In genomic region chr13:87235621-87236020, GRCh38 we compare ENCODE assay signal across 20 cellular contexts.
A peak's percentile ranks its signal among the peaks of the same experiment; 100 is the strongest.
DNase-seq lines count a peak whose midpoint lies in the region; ATAC-seq, FAIRE-seq and TF ChIP-seq lines count a peak whose summit lies in the region.
"Had no signal": no experiment of that assay in that cellular context is flagged by ENCODE, and none has a peak within 500 bp of the region (broad histone marks: within the 10 kb centered on the region; RNA-seq: fewer than 3 reads in every experiment).

No MANE protein-coding gene starts in this region.

- H3K4ac ChIP-seq in IMR-90 (ENCODE audit: low read depth, low read length), result no peak overlapping the region

- no peak for TF ChIP-seq RAD21 in IMR-90 (IDR thresholded peaks at IDR 0.05; ENCODE audit: low read length)

- no peaks in the 10 kb centered on the region for H3K79me1 ChIP-seq in IMR-90 (ENCODE audit: low read depth in 1 of 2, low read length in 2 of 2)

- H3K27me3 Mint-ChIP-seq in astrocyte (ENCODE audit: low read depth, unreplicated experiment), result no peaks in the 10 kb centered on the region

- H3K9ac ChIP-seq in BLaER1 treated with 17β-estradiol and CSF1 and Interleukin-3, amounts not matched to agents 10 nM and 100 nM, result no peak overlapping the region
- H3K9ac ChIP-seq in IMR-90 (ENCODE audit: low read depth, low read length), result no peak overlapping the region
- H3K9ac ChIP-seq in astrocyte (ENCODE audit: low read length), result no peak overlapping the region

- peak overlapping the region; percentile 27 for H3K27ac Mint-ChIP-seq in astrocyte (ENCODE audit: unreplicated experiment)
- H3K27ac Mint-ChIP-seq: CD14-positive monocyte had no signal

- no peak overlapping the region for H2BK120ac ChIP-seq in IMR-90 (ENCODE audit: low read depth, low read length)

- H3K36me3 Mint-ChIP-seq in astrocyte (ENCODE audit: low read depth, unreplicated experiment), result no peaks in the 10 kb centered on the region
- H3K36me3 Mint-ChIP-seq: CD14-positive monocyte had no signal

- H3K9me3 Mint-ChIP-seq in astrocyte (ENCODE audit: unreplicated experiment), result peaks cover 5% of the 10 kb centered on the region

- ATAC-seq in IMR-90 (ENCODE audit: low read depth) (no peak), SK-N-SH treated with all-trans-retinoic acid at 6 μM for 48 hours (no peak), upper lobe of right lung (no peak)
- ATAC-seq: Panc1 had no signal

- peak overlapping the region in 1 of 11 experiments; percentile 40; a peak in 2 of 22 replicates for H3K27ac ChIP-seq in BLaER1 treated with 17β-estradiol and CSF1 and Interleukin-3, amounts not matched to agents 10 nM and 100 nM
- H3K27ac ChIP-seq in IMR-90 (ENCODE audit: insufficient read depth, low read length) (no peak overlapping the region), astrocyte (ENCODE audit: low read depth, low read length) (no peak overlapping the region), left ventricle myocardium inferior (replicated peaks) (no peak overlapping the region), upper lobe of right lung (no peak overlapping the region)

- no peak for TF ChIP-seq POLR2A in IMR-90 (IDR thresholded peaks at IDR 0.05; ENCODE audit: low read depth, low read length)

- no peak overlapping the region for H3K14ac ChIP-seq in IMR-90 (replicated peaks; ENCODE audit: low read depth, low read length)

- H3K36me3 ChIP-seq in BLaER1 treated with 17β-estradiol and CSF1 and Interleukin-3, amounts not matched to agents 10 nM and 100 nM, result no peaks in the 10 kb centered on the region
- H3K36me3 ChIP-seq in IMR-90 (ENCODE audit: control insufficient read depth, insufficient read depth, low read length), result no peaks in the 10 kb centered on the region
- H3K36me3 ChIP-seq in astrocyte (ENCODE audit: insufficient read depth, low read length), result no peaks in the 10 kb centered on the region
- no peaks in the 10 kb centered on the region for H3K36me3 ChIP-seq in left ventricle myocardium inferior
- H3K36me3 ChIP-seq in upper lobe of right lung, result no peaks in the 10 kb centered on the region

- H3K4me3 Mint-ChIP-seq in astrocyte (ENCODE audit: unreplicated experiment), result no peak overlapping the region
- H3K4me3 Mint-ChIP-seq: CD14-positive monocyte had no signal

- in situ Hi-C loops in IMR-90 (cut with MboI; ENCODE audit: low sequenced_read_pairs), result no loop called here

- CTCF ChIA-PET in IMR-90 (lab: Yijun Ruan, JAX), result no interaction called here

- peaks cover 0 to 5% (median 0%) of the 10 kb centered on the region in 11 experiments; a peak in 3 of 22 replicates for H3K9me3 ChIP-seq in BLaER1 treated with 17β-estradiol and CSF1 and Interleukin-3, amounts not matched to agents 10 nM and 100 nM (replicated peaks in 1 of 11)
- H3K9me3 ChIP-seq in IMR-90 (ENCODE audit: control insufficient read depth, insufficient read depth, low read length) (no peaks in the 10 kb centered on the region), astrocyte (ENCODE audit: insufficient read depth, low read depth, low read length) (no peaks in the 10 kb centered on the region), left ventricle myocardium inferior (replicated peaks) (peaks cover 7% of the 10 kb centered on the region), upper lobe of right lung (peaks cover 2% of the 10 kb centered on the region)

- H2BK20ac ChIP-seq in IMR-90 (ENCODE audit: low read depth, low read length), result no peak overlapping the region

- H3K18ac ChIP-seq in IMR-90 (ENCODE audit: low read depth, low read length), result no peak overlapping the region

- no peaks in the 10 kb centered on the region for H3K79me2 ChIP-seq in astrocyte (ENCODE audit: insufficient read depth, low read length)

- intact Hi-C loops in IMR-90 (cut with micrococcal nuclease) (no loop called here), left ventricle myocardium inferior (cut with micrococcal nuclease) (no loop called here), upper lobe of right lung (cut with DNase I) (no loop called here)

- H3K4me1 ChIP-seq in BLaER1 treated with 17β-estradiol and CSF1 and Interleukin-3, amounts not matched to agents 10 nM and 100 nM, result peaks cover 6 to 19% (median 16%) of the 10 kb centered on the region in 10 experiments; a peak in 17 of 20 replicates
- H3K4me1 ChIP-seq in IMR-90 (ENCODE audit: control insufficient read depth, insufficient read depth, low read length), result no peaks in the 10 kb centered on the region
- peaks cover 4% of the 10 kb centered on the region for H3K4me1 ChIP-seq in astrocyte (ENCODE audit: insufficient read depth, low read length)
- no peaks in the 10 kb centered on the region for H3K4me1 ChIP-seq in left ventricle myocardium inferior
- no peaks in the 10 kb centered on the region for H3K4me1 ChIP-seq in upper lobe of right lung

- no peak overlapping the region for H2AFZ ChIP-seq in IMR-90 (replicated peaks; ENCODE audit: low read length, poor library complexity)
- H2AFZ ChIP-seq in astrocyte (ENCODE audit: low read depth, low read length), result no peak overlapping the region

- no peak overlapping the region for H2BK15ac ChIP-seq in IMR-90 (ENCODE audit: low read depth, low read length)

- no peak overlapping the region for H4K91ac ChIP-seq in IMR-90 (ENCODE audit: insufficient read depth, low read depth, low read length)

- H3K9me1 ChIP-seq in IMR-90 (ENCODE audit: insufficient read depth, low read length), result 0 out of 2 replicates have a peak, but pooled peaks cover 5% of the 10 kb centered on the region

- no peak for TF ChIP-seq CTCF in IMR-90 (conservative IDR thresholded peaks at IDR 0.05; ENCODE audit: low read depth, low read length)
- no peak for TF ChIP-seq CTCF in astrocyte (IDR thresholded peaks at IDR 0.05; ENCODE audit: insufficient read depth, low read depth, low read length)
- TF ChIP-seq CTCF in left ventricle myocardium inferior (IDR thresholded peaks at IDR 0.05; ENCODE audit: borderline replicate concordance), result no peak
- TF ChIP-seq CTCF in upper lobe of right lung (IDR thresholded peaks at IDR 0.05), result no peak

- H3K4me1 Mint-ChIP-seq in astrocyte (ENCODE audit: low read depth, unreplicated experiment), result peaks cover 9% of the 10 kb centered on the region
- H3K4me1 Mint-ChIP-seq: CD14-positive monocyte had no signal

- H4K8ac ChIP-seq in IMR-90 (ENCODE audit: low read depth in 2 of 2, low read length in 2 of 2), result no peak overlapping the region

- DNase-seq in IMR-90 (peak; percentile 28), astrocyte (ENCODE audit: low read depth) (peak; percentile 54), iris pigment epithelial cell (ENCODE audit: low read depth) (peak; percentile 15), left ventricle myocardium inferior (no peak), upper lobe of right lung (no peak), NCI-H774 (lab: John Stamatoyannopoulos, UW) (no peak)
- DNase-seq: AML-193; NCI-H1092; NCI-H1436; NCI-H187 treated with DMSO at 0.1 percent for 48 hours; NCI-H2107; NCI-H510A; NCI-H748 treated with DMSO at 0.1 percent for 48 hours; NK-92 treated with Interleukin-12 subunit alpha and Interleukin-12 subunit beta, amount 100 ng/mL, for 24 hours had no signal

- no peak overlapping the region for H3K4me3 ChIP-seq in BLaER1 treated with 17β-estradiol and CSF1 and Interleukin-3, amounts not matched to agents 10 nM and 100 nM
- H3K4me3 ChIP-seq in IMR-90 (ENCODE audit: insufficient read depth, low read depth, low read length), result no peak overlapping the region
- no peak overlapping the region for H3K4me3 ChIP-seq in astrocyte (ENCODE audit: insufficient read depth, low read depth, low read length)
- H3K4me3 ChIP-seq in left ventricle myocardium inferior, result no peak overlapping the region
- H3K4me3 ChIP-seq in upper lobe of right lung, result no peak overlapping the region

- H3K4me2 ChIP-seq in BLaER1 treated with 17β-estradiol and CSF1 and Interleukin-3, amounts not matched to agents 10 nM and 100 nM, result peak overlapping the region in 10 of 11 experiments; percentile 30 to 62 (median 55); a peak in 16 of 22 replicates
- H3K4me2 ChIP-seq in IMR-90 (ENCODE audit: low read depth, low read length), result no peak overlapping the region
- H3K4me2 ChIP-seq in astrocyte (ENCODE audit: low read length), result peak overlapping the region; percentile 28

- H2AK9ac ChIP-seq in IMR-90 (replicated peaks; ENCODE audit: low read depth, low read length, poor library complexity), result no peak overlapping the region

- BruUV-seq in IMR-90 (replicated peaks; lab: Mats Ljungman, UMichigan), result no TSS peak

- POLR2A ChIA-PET in IMR-90 (lab: Charles Lee; ENCODE audit: unreplicated experiment), result no interaction called here

- no peak overlapping the region for H3K23ac ChIP-seq in IMR-90 (ENCODE audit: low read depth, low read length)

- no peak overlapping the region for H2AK5ac ChIP-seq in IMR-90 (ENCODE audit: low read depth, low read length)

- H2BK5ac ChIP-seq in IMR-90 (ENCODE audit: low read depth, low read length, poor library complexity, severe bottlenecking), result no peak overlapping the region

- no peak for FAIRE-seq in astrocyte (lab: Jason Lieb, UNC)
- FAIRE-seq: GM12891, GM19239 had no signal

- H4K5ac ChIP-seq in IMR-90 (ENCODE audit: low read depth, low read length), result no peak overlapping the region

- H4K20me1 ChIP-seq in BLaER1 treated with 17β-estradiol and CSF1 and Interleukin-3, amounts not matched to agents 10 nM and 100 nM, result no peaks in the 10 kb centered on the region
- H4K20me1 ChIP-seq in IMR-90 (ENCODE audit: insufficient read depth, low read length) (no peaks in the 10 kb centered on the region), astrocyte (ENCODE audit: insufficient read depth, low read length) (no peaks in the 10 kb centered on the region)

- dilution Hi-C loops in IMR-90 (cut with HindIII; ENCODE audit: low sequenced_read_pairs, unreplicated experiment), result no loop called here

- no peaks in the 10 kb centered on the region for H3K27me3 ChIP-seq in BLaER1 treated with 17β-estradiol and CSF1 and Interleukin-3, amounts not matched to agents 10 nM and 100 nM
- H3K27me3 ChIP-seq in IMR-90 (ENCODE audit: control insufficient read depth, insufficient read depth, low read length), result no peaks in the 10 kb centered on the region
- H3K27me3 ChIP-seq in astrocyte (ENCODE audit: insufficient read depth, low read length), result peaks cover 2% of the 10 kb centered on the region
- no peaks in the 10 kb centered on the region for H3K27me3 ChIP-seq in left ventricle myocardium inferior (ENCODE audit: low read depth)
- H3K27me3 ChIP-seq in upper lobe of right lung, result no peaks in the 10 kb centered on the region

- no peak overlapping the region for H3K56ac ChIP-seq in IMR-90 (ENCODE audit: extremely low read depth, insufficient read depth, low read length)

TF ChIP-seq in IMR-90, 13 proteins besides CTCF, POLR2A, EP300 and RAD21:
- TF ChIP-seq MXI1 (IDR thresholded peaks at IDR 0.05; ENCODE audit: borderline replicate concordance, low read depth, low read length), result no peak
- no peak for TF ChIP-seq FOS (IDR thresholded peaks at IDR 0.05; ENCODE audit: low read depth, low read length)

TF ChIP-seq in SK-N-SH treated with all-trans-retinoic acid at 6 μM for 48 hours, 23 proteins besides CTCF, POLR2A, EP300 and RAD21 (continues in another document):
- TF ChIP-seq ZFP3 (CRISPR knock-in tag; IDR thresholded peaks at IDR 0.05), result no peak

Comparison
In these comparisons a context has a peak if more than half of its experiments do, and no peak if none do; other contexts are left out.
1. DNase-seq: peak in IMR-90 (single experiment), astrocyte (single experiment) and iris pigment epithelial cell (single experiment); none in left ventricle myocardium inferior (single experiment), upper lobe of right lung (single experiment) and NCI-H774 (single experiment).